19 cellular contexts compared by ENCODE assay signal in genomic region chr7:101970047-101970585, GRCh38.
DNase-seq lines count a peak whose midpoint lies in the region; ATAC-seq, FAIRE-seq and TF ChIP-seq lines count a peak whose summit lies in the region.
"Had no signal": no experiment of that assay in that cellular context is flagged by ENCODE, and none has a peak within 500 bp of the region (broad histone marks: within the 10 kb centered on the region; RNA-seq: fewer than 3 reads in every experiment).

No MANE protein-coding gene starts in this region.

- 72% methylated on average over 10 of the region's 10 CpGs for WGBS in GM12878 (ENCODE audit: insufficient coverage, insufficient replicate concordance, low lambda C conversion rate, missing lambda C conversion rate)

- peak overlapping the region in 4 of 10 experiments; percentile 4 to 51 (median 44); a peak in 6 of 20 replicates for H3K4me3 ChIP-seq in BLaER1 treated with 17β-estradiol and CSF1 and Interleukin-3, amounts not matched to agents 10 nM and 100 nM
- H3K4me3 ChIP-seq in Karpas-422 (ENCODE audit: low read length), result no peak overlapping the region
- H3K4me3 ChIP-seq in GM12878, result no peak overlapping the region
- H3K4me3 ChIP-seq: A549, HAP-1, PC-9 had no signal

- H3K27me3 ChIP-seq in BLaER1 treated with 17β-estradiol and CSF1 and Interleukin-3, amounts not matched to agents 10 nM and 100 nM, result no peaks in the 10 kb centered on the region
- H3K27me3 ChIP-seq in Karpas-422 (ENCODE audit: low read length) (no peaks in the 10 kb centered on the region), GM12878 (replicated peaks in 1 of 2; ENCODE audit: control insufficient read depth in 2 of 2, insufficient read depth in 2 of 2, low read length in 1 of 2) (no peaks in the 10 kb centered on the region)

- TF ChIP-seq POLR2A in GM12878 (IDR thresholded peaks at IDR 0.05; ENCODE audit: low read depth, low read length), result no peak
- no peak for TF ChIP-seq POLR2A in H54 (IDR thresholded peaks at IDR 0.05; ENCODE audit: low read depth, low read length)

- DNase-seq in Karpas-422, result no peak
- DNase-seq in GM12878 (ENCODE audit: low read depth, low spot score), result no peak
- peak; percentile 6 for DNase-seq in pons (ENCODE audit: low spot score)
- no peak for DNase-seq in superior temporal gyrus (ENCODE audit: extremely low spot score)
- no peak for DNase-seq in CD1c-positive myeloid dendritic cell (ENCODE audit: extremely low spot score)
- no peak for DNase-seq in T1000 (lab: John Stamatoyannopoulos, UW)
- no peak for DNase-seq in H54 (ENCODE audit: insufficient read length, low spot score)
- DNase-seq: CD4-positive, CD25-positive, alpha-beta regulatory T cell; GDM1; Kasumi-1; NCI-H187 treated with DMSO at 0.1 percent for 48 hours; NCI-H2171; NCI-H510A treated with DMSO at 0.1 percent for 48 hours; PC-9; SK-N-SH had no signal

- in situ Hi-C loops in GM12878 (cut with MboI), result no loop called here

- CTCF ChIA-PET in GM12878 (lab: Yijun Ruan, JAX), result no interaction called here

- TF ChIP-seq CTCF in GM12878 (IDR thresholded peaks at IDR 0.05 in 2 of 3, conservative IDR thresholded peaks at IDR 0.05 in 1 of 3; ENCODE audit: control insufficient read depth in 2 of 3, extremely low read depth in 1 of 3, insufficient read depth in 1 of 3, low read depth in 3 of 3, low read length in 3 of 3), result no peak

- ATAC-seq in GM12878, result no peak
- ATAC-seq: A549, Right ventricle myocardium inferior had no signal

- BruUV-seq in GM12878 (replicated peaks; lab: Mats Ljungman, UMichigan), result no TSS peak

- peaks cover 62 to 100% (median 90%) of the 10 kb centered on the region in 10 experiments for H3K4me1 ChIP-seq in BLaER1 treated with 17β-estradiol and CSF1 and Interleukin-3, amounts not matched to agents 10 nM and 100 nM
- H3K4me1 ChIP-seq in Karpas-422 (ENCODE audit: low read length) (peaks cover 52% of the 10 kb centered on the region), GM12878 (ENCODE audit: control insufficient read depth, insufficient read depth, low read length) (peaks cover 4% of the 10 kb centered on the region; the same call in 1 of the 2 replicates)
- H3K4me1 ChIP-seq: HAP-1 had no signal

- no peak for FAIRE-seq in GM12878 (lab: Jason Lieb, UNC)
- no peak for FAIRE-seq in H54 (lab: Jason Lieb, UNC)
- FAIRE-seq: A549 had no signal

- H3K27ac ChIP-seq in BLaER1 treated with 17β-estradiol and CSF1 and Interleukin-3, amounts not matched to agents 10 nM and 100 nM, result peak overlapping the region in 7 of 11 experiments; percentile 23 to 69 (median 61); a peak in 14 of 22 replicates
- H3K27ac ChIP-seq in Karpas-422 (ENCODE audit: low read length), result peak overlapping the region; percentile 74
- no peak overlapping the region for H3K27ac ChIP-seq in GM12878 (ENCODE audit: control insufficient read depth, insufficient read depth)
- H3K27ac ChIP-seq: A549, PC-9 had no signal

- H2AFZ ChIP-seq in Karpas-422 (ENCODE audit: low read length), result no peak overlapping the region
- no peak overlapping the region for H2AFZ ChIP-seq in GM12878 (ENCODE audit: control insufficient read depth, low read depth, low read length)
- H2AFZ ChIP-seq: PC-9 had no signal

- peak overlapping the region; percentile 59 to 96 (median 76) for H3K4me2 ChIP-seq in BLaER1 treated with 17β-estradiol and CSF1 and Interleukin-3, amounts not matched to agents 10 nM and 100 nM
- H3K4me2 ChIP-seq in Karpas-422 (ENCODE audit: low read depth, low read length, poor library complexity, severe bottlenecking) (no peak overlapping the region), GM12878 (ENCODE audit: control insufficient read depth, insufficient read depth) (no peak overlapping the region)
- H3K4me2 ChIP-seq: A549, PC-9, SK-N-SH had no signal

- H3K36me3 ChIP-seq in BLaER1 treated with 17β-estradiol and CSF1 and Interleukin-3, amounts not matched to agents 10 nM and 100 nM, result peaks cover 0 to 10% (median 5%) of the 10 kb centered on the region in 11 experiments; a peak in 5 of 22 replicates
- H3K36me3 ChIP-seq in Karpas-422 (ENCODE audit: insufficient read depth, low read length) (no peaks in the 10 kb centered on the region), GM12878 (ENCODE audit: control insufficient read depth in 2 of 2, insufficient read depth in 2 of 2, low read length in 1 of 2) (peaks cover 0 to 4% of the 10 kb centered on the region in 2 experiments; a peak in 2 of 4 replicates)
- H3K36me3 ChIP-seq: HAP-1 had no signal

- POLR2A ChIA-PET in GM12878 (lab: Charles Lee), result interaction anchor here (0.5 kb wide), 1 partner anchor 10 kb away, joined by 4 read pairs; no protein-coding TSS in a partner anchor

- H3K9me3 ChIP-seq in BLaER1 treated with 17β-estradiol and CSF1 and Interleukin-3, amounts not matched to agents 10 nM and 100 nM (replicated peaks in 1 of 11), result peaks cover 0 to 5% (median 0%) of the 10 kb centered on the region in 11 experiments; a peak in 1 of 22 replicates
- H3K9me3 ChIP-seq in Karpas-422 (ENCODE audit: low read length), result no peaks in the 10 kb centered on the region
- H3K9me3 ChIP-seq in GM12878 (replicated peaks; ENCODE audit: control insufficient read depth, insufficient read depth, low read length), result no peaks in the 10 kb centered on the region
- H3K9me3 ChIP-seq: A549, HAP-1, SK-N-SH had no signal

- intact Hi-C loops in GM12878 (cut with micrococcal nuclease; ENCODE audit: unreplicated experiment), result no loop called here

- SMC1A ChIA-PET in GM12878 (lab: Charles Lee; ENCODE audit: uncharacterized antibody, unreplicated experiment), result interaction anchor here (1.2 to 1.9 kb wide), 3 partner anchors 12 to 15 kb away, joined by 3 to 5 read pairs (median 5); no protein-coding TSS in a partner anchor

- no peaks in the 10 kb centered on the region for H3K9me2 ChIP-seq in Karpas-422 (replicated peaks; ENCODE audit: insufficient read depth, low read length)
- H3K9me2 ChIP-seq: SK-N-SH had no signal

- peak overlapping the region in 8 of 11 experiments; percentile 6 to 73 (median 51); a peak in 13 of 22 replicates for H3K9ac ChIP-seq in BLaER1 treated with 17β-estradiol and CSF1 and Interleukin-3, amounts not matched to agents 10 nM and 100 nM
- no peak overlapping the region for H3K9ac ChIP-seq in Karpas-422 (ENCODE audit: low read length)
- no peak overlapping the region for H3K9ac ChIP-seq in GM12878 (ENCODE audit: control insufficient read depth, insufficient read depth, low read length)
- H3K9ac ChIP-seq: SK-N-SH had no signal

- H3K79me2 ChIP-seq in Karpas-422 (ENCODE audit: low read length), result peaks cover 77% of the 10 kb centered on the region
- no peaks in the 10 kb centered on the region for H3K79me2 ChIP-seq in GM12878 (ENCODE audit: control insufficient read depth, insufficient read depth, low read length)

- RAD21 ChIA-PET in GM12878 (lab: Charles Lee; ENCODE audit: unreplicated experiment), result no interaction called here

- peaks cover 0 to 97% (median 72%) of the 10 kb centered on the region in 11 experiments; a peak in 17 of 22 replicates for H4K20me1 ChIP-seq in BLaER1 treated with 17β-estradiol and CSF1 and Interleukin-3, amounts not matched to agents 10 nM and 100 nM
- H4K20me1 ChIP-seq in Karpas-422 (ENCODE audit: insufficient read depth, low read depth, low read length) (no peaks in the 10 kb centered on the region), GM12878 (ENCODE audit: control insufficient read depth, insufficient read depth) (no peaks in the 10 kb centered on the region)

- TF ChIP-seq EP300 in GM12878 (IDR thresholded peaks at IDR 0.05; ENCODE audit: borderline replicate concordance in 1 of 2, control insufficient read depth in 1 of 2, low read depth in 2 of 2, low read length in 2 of 2), result no peak

- no peak for TF ChIP-seq RAD21 in GM12878 (IDR thresholded peaks at IDR 0.05; ENCODE audit: insufficient read depth, low read depth, low read length)

TF ChIP-seq in GM12878, 131 proteins besides CTCF, POLR2A, EP300 and RAD21:
- TF ChIP-seq RUNX3 (IDR thresholded peaks at IDR 0.05; ENCODE audit: low read length), result 0 out of 2 replicates have a peak, but pooled peaks have one; percentile 22
- TF ChIP-seq NFIC (IDR thresholded peaks at IDR 0.05; ENCODE audit: low read depth, low read length), result peak; percentile 13; the same call in 1 of the 2 replicates
- TF ChIP-seq CBX5 (IDR thresholded peaks at IDR 0.05; ENCODE audit: low read depth), result no peak

Comparison
In these comparisons a context has a peak if more than half of its experiments do, and no peak if none do; other contexts are left out.
1. H3K4me2 ChIP-seq: peak in BLaER1 treated with 17β-estradiol and CSF1 and Interleukin-3, amounts not matched to agents 10 nM and 100 nM (11 of 11); none in Karpas-422 (single experiment) and GM12878 (single experiment).
2. H3K9ac ChIP-seq: peak in BLaER1 treated with 17β-estradiol and CSF1 and Interleukin-3, amounts not matched to agents 10 nM and 100 nM (8 of 11); none in Karpas-422 (single experiment) and GM12878 (single experiment).